Comparison of ENCODE assay signal across 11 cellular contexts in the genomic region with DNA sequence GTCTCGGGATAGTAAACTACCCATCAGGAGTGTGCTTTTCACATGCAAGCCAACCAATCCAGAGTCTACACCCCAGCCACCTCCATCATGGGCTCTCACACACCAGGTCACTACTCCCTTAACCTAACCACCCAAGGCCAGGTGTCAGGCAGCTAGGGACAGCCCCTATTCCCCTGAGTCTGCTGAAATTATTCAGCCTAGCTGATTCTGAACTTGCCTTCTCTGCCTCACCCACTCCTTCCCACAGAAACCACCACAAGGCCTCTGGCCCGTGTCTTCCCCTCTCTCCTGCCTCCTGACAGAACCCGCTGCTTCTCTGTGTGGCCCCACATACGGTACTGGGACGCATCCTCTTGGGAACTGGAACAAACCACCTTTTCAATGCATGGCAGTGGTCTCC.
A peak's percentile ranks its signal among the peaks of the same experiment; 100 is the strongest.
DNase-seq lines count a peak whose midpoint lies in the region; ATAC-seq lines count a peak whose summit lies in the region.
"Had no signal": no experiment of that assay in that cellular context is flagged by ENCODE, and none has a peak within 500 bp of the region (broad histone marks: within the 10 kb centered on the region; RNA-seq: fewer than 3 reads in every experiment).

No MANE protein-coding gene starts in this region.

- no peak overlapping the region for H3K27ac Mint-ChIP-seq in activated naive CD8-positive, alpha-beta T cell treated with anti-CD3 and anti-CD28 coated beads for 36 hours

- no peaks in the 10 kb centered on the region for H3K27me3 Mint-ChIP-seq in activated naive CD8-positive, alpha-beta T cell treated with anti-CD3 and anti-CD28 coated beads for 36 hours

- no peak overlapping the region for H3K4me3 Mint-ChIP-seq in activated naive CD8-positive, alpha-beta T cell treated with anti-CD3 and anti-CD28 coated beads for 36 hours

- peak; percentile 96 for ATAC-seq in GM18498 (IDR thresholded peaks at IDR 0.05; ENCODE audit: unreplicated experiment)
- peak; percentile 99 for ATAC-seq in GM19452 (IDR thresholded peaks at IDR 0.05; ENCODE audit: unreplicated experiment)
- ATAC-seq in HG02970 (IDR thresholded peaks at IDR 0.05; ENCODE audit: low FRiP score, unreplicated experiment): peak; percentile 93

- DNase-seq in activated naive CD8-positive, alpha-beta T cell treated with anti-CD3 and anti-CD28 coated beads for 36 hours: peak; percentile 43
- DNase-seq in stimulated activated naive CD4-positive, alpha-beta T cell treated with Interleukin-2 at 50 U/mL for 16 hours (lab: John Stamatoyannopoulos, UW): no peak
- DNase-seq in SIG-M5 (lab: John Stamatoyannopoulos, UW) (no peak), hypothalamus (lab: John Stamatoyannopoulos, UW) (no peak), C1 segment of cervical spinal cord (lab: John Stamatoyannopoulos, UW) (no peak)
- DNase-seq: COR-L47; RPMI8226; stimulated activated CD8-positive, alpha-beta memory T cell treated with anti-CD3 and anti-CD28 coated beads, Interleukin-4, amount 100 ng/mL, for 48 hours had no signal

- H3K36me3 Mint-ChIP-seq in activated naive CD8-positive, alpha-beta T cell treated with anti-CD3 and anti-CD28 coated beads for 36 hours: no peaks in the 10 kb centered on the region

- peaks cover 11% of the 10 kb centered on the region for H3K4me1 Mint-ChIP-seq in activated naive CD8-positive, alpha-beta T cell treated with anti-CD3 and anti-CD28 coated beads for 36 hours

- H3K9me3 Mint-ChIP-seq in activated naive CD8-positive, alpha-beta T cell treated with anti-CD3 and anti-CD28 coated beads for 36 hours: no peaks in the 10 kb centered on the region
